ENCODE assay signal across 20 cellular contexts in genomic region chr4:110867981-110868380, GRCh38.
"Had no signal": no experiment of that assay in that cellular context is flagged by ENCODE, and none has a peak within 500 bp of the region (broad histone marks: within the 10 kb centered on the region; RNA-seq: fewer than 3 reads in every experiment).

No MANE protein-coding gene starts in this region.

- H3K27me3 Mint-ChIP-seq: naive thymus-derived CD4-positive, alpha-beta T cell had no signal

- ATAC-seq: left colon; left ventricle myocardium superior; naive thymus-derived CD4-positive, alpha-beta T cell; sciatic nerve had no signal

- H3K27me3 ChIP-seq: hepatocyte had no signal

- DNase-seq: effector CD4-positive, alpha-beta T cell; endodermal cell; erythroblast; foreskin melanocyte; head of caudate nucleus; left colon; left ventricle myocardium superior; mesenchymal stem cell; naive thymus-derived CD4-positive, alpha-beta T cell; nephron progenitor cell; psoas muscle; retina; stimulated activated CD4-positive, alpha-beta T cell treated with anti-CD3 and anti-CD28 coated beads, Interleukin-12 subunit alpha, Interleukin-12 subunit beta, amount 100 ng/mL, for 4 hours; stimulated activated naive CD4-positive, alpha-beta T cell treated with Interleukin-2 at 50 U/mL for 16 hours had no signal

- H3K36me3 Mint-ChIP-seq: naive thymus-derived CD4-positive, alpha-beta T cell had no signal

- FAIRE-seq: endothelial cell of umbilical vein had no signal

- H3K27ac ChIP-seq: coronary artery, hepatocyte, psoas muscle had no signal

- H3K9me3 ChIP-seq: psoas muscle had no signal

- H3K4me1 Mint-ChIP-seq: endodermal cell had no signal

- H3K79me2 ChIP-seq: hepatocyte had no signal

- H3K4me2 ChIP-seq: hepatocyte had no signal

- H3K27ac Mint-ChIP-seq: endodermal cell; naive thymus-derived CD4-positive, alpha-beta T cell; nephron progenitor cell had no signal

- H3K4me3 Mint-ChIP-seq: endodermal cell; naive thymus-derived CD4-positive, alpha-beta T cell; nephron progenitor cell had no signal

- H3K9me3 Mint-ChIP-seq: nephron progenitor cell had no signal

- H2AFZ ChIP-seq: hepatocyte had no signal

- H3K4me3 ChIP-seq: coronary artery, hepatocyte, lung, psoas muscle, skin epidermis had no signal
